ENCODE assay signal across 19 cellular contexts in genomic region chr5:132561601-132562000, GRCh38. TPM values are rescaled to one million over a fixed set of nuclear protein-coding genes. Genes with fewer than 3 reads are reported as not detected.
"Had no signal": no experiment of that assay in that cellular context is flagged by ENCODE, and none has a peak within 500 bp of the region (broad histone marks: within the 10 kb centered on the region; RNA-seq: fewer than 3 reads in every experiment).

No MANE protein-coding gene starts in this region.

- H3K4me3 Mint-ChIP-seq: endodermal cell; naive thymus-derived CD4-positive, alpha-beta T cell; stimulated activated memory B cell treated with anti-CD40 and anti-IgM and Interleukin-4, amounts not matched to agents 10 μg/mL and 1 μg/mL and 100 μg/mL, for 72 hours; T-cell had no signal

- H3K4me3 ChIP-seq: dorsolateral prefrontal cortex, gastrocnemius medialis, left ventricle myocardium inferior, mucosa of descending colon, ovary, thyroid gland had no signal

- H3K27me3 ChIP-seq: dorsolateral prefrontal cortex, gastrocnemius medialis, ovary, thyroid gland had no signal

- H3K27ac Mint-ChIP-seq: endodermal cell; naive thymus-derived CD4-positive, alpha-beta T cell; stimulated activated memory B cell treated with anti-CD40 and anti-IgM and Interleukin-4, amounts not matched to agents 10 μg/mL and 1 μg/mL and 100 μg/mL, for 72 hours; T-cell had no signal

- H3K27ac ChIP-seq: dorsolateral prefrontal cortex, gastrocnemius medialis, left ventricle myocardium inferior, ovary, thyroid gland had no signal

- H3K27me3 Mint-ChIP-seq: naive thymus-derived CD4-positive, alpha-beta T cell; stimulated activated memory B cell treated with anti-CD40 and anti-IgM and Interleukin-4, amounts not matched to agents 10 μg/mL and 1 μg/mL and 100 μg/mL, for 72 hours; T-cell had no signal

- H3K9me3 ChIP-seq: gastrocnemius medialis, ovary, thyroid gland had no signal

- H3K36me3 ChIP-seq: ovary, thyroid gland had no signal

- DNase-seq: activated naive CD4-positive, alpha-beta T cell treated with Interleukin-2 at 50 U/mL for 16 hours; activated T-cell treated with anti-CD3 and anti-CD28 coated beads for 4 hours; dorsolateral prefrontal cortex; endodermal cell; gastrocnemius medialis; left ventricle myocardium inferior; mucosa of descending colon; ovary; T-helper 9 cell; thyroid gland had no signal

- ATAC-seq: gastrocnemius medialis; mucosa of descending colon; naive thymus-derived CD4-positive, alpha-beta T cell; sciatic nerve; stimulated activated memory B cell treated with anti-CD40 and anti-IgM and Interleukin-4, amounts not matched to agents 10 μg/mL and 1 μg/mL and 100 μg/mL, for 72 hours; T-cell had no signal

RNA-seq across cellular contexts. Expression of gene IL5, which starts 18.3 kb away (rescaled TPM):
- total RNA-seq: cardiac septum, dorsolateral prefrontal cortex, endodermal cell, epithelial cell of proximal tubule, gastrocnemius medialis, left ventricle myocardium inferior, mucosa of descending colon, ovary, pulmonary artery endothelial cell, sciatic nerve, thyroid gland, urinary bladder had no signal
- polyA plus RNA-seq: keratinocyte; naive thymus-derived CD4-positive, alpha-beta T cell; ovary; urinary bladder had no signal
